In genomic region chr17:40778466-40778865, GRCh38 we compare ENCODE assay signal across 28 cellular contexts. TPM values are rescaled to one million over a fixed set of nuclear protein-coding genes. Genes with fewer than 3 reads are reported as not detected.
"Had no signal": no experiment of that assay in that cellular context is flagged by ENCODE, and none has a peak within 500 bp of the region (broad histone marks: within the 10 kb centered on the region; RNA-seq: fewer than 3 reads in every experiment).

No MANE protein-coding gene starts in this region.

- H2AFZ ChIP-seq: parathyroid adenoma had no signal

- DNase-seq: activated CD4-positive, alpha-beta memory T cell treated with anti-CD3 and anti-CD28 coated beads for 36 hours; activated CD4-positive, alpha-beta T cell treated with anti-CD3 and anti-CD28 coated beads for 4 hours; activated CD4-positive, CD25-positive, alpha-beta regulatory T cell; activated effector memory CD4-positive, alpha-beta T cell treated with Interleukin-2 at 50 U/mL for 16 hours; activated naive CD4-positive, alpha-beta T cell treated with anti-CD3 and anti-CD28 coated beads for 36 hours; activated naive CD8-positive, alpha-beta T cell treated with anti-CD3 and anti-CD28 coated beads, Interleukin-2, amount 10 ng/mL, durations not matched to agents 7 days and 5 days; activated T-cell treated with anti-CD3 and anti-CD28 coated beads, Interleukin-2, amount 50 U/mL, for 72 hours; amygdala; cortex of kidney; endodermal cell; foreskin fibroblast; mesendoderm; mucosa of descending colon; nucleus accumbens; stimulated activated CD4-positive, alpha-beta T cell treated with anti-CD3 and anti-CD28 coated beads, Interleukin-4, amount 100 ng/mL, for 24 hours; stimulated activated naive CD4-positive, alpha-beta T cell treated with Interleukin-2 at 50 U/mL for 16 hours; T1000 had no signal

- H3K79me2 ChIP-seq: parathyroid adenoma had no signal

- ATAC-seq: activated T-cell treated with anti-CD3 and anti-CD28 coated beads, Interleukin-2, amount 50 U/mL, for 72 hours; mucosa of descending colon; right cardiac atrium had no signal

- H3K27ac ChIP-seq: cardiac muscle cell, parathyroid adenoma, thoracic aorta had no signal

- H3K9ac ChIP-seq: parathyroid adenoma had no signal

- H3K4me1 ChIP-seq: parathyroid adenoma had no signal

- H3K4me3 ChIP-seq: cardiac muscle cell, mucosa of descending colon, thoracic aorta had no signal

- H3K9me3 ChIP-seq: mucosa of descending colon, thoracic aorta had no signal

- H3K36me3 ChIP-seq: cardiac muscle cell, thoracic aorta had no signal

RNA-seq across cellular contexts. Expression of gene KRT27, which starts 3.9 kb away (rescaled TPM):
- total RNA-seq: activated CD4-positive, alpha-beta memory T cell treated with anti-CD3 and anti-CD28 coated beads for 36 hours; activated naive CD4-positive, alpha-beta T cell treated with anti-CD3 and anti-CD28 coated beads for 36 hours; activated naive CD8-positive, alpha-beta T cell treated with anti-CD3 and anti-CD28 coated beads, Interleukin-2, amount 10 ng/mL, durations not matched to agents 7 days and 5 days; activated T-cell treated with anti-CD3 and anti-CD28 coated beads, Interleukin-2, amount 50 U/mL, for 72 hours; cardiac muscle cell; endodermal cell; epithelial cell of proximal tubule; fibroblast of lung; liver; mucosa of descending colon; pulmonary artery endothelial cell; thoracic aorta had no signal
- polyA plus RNA-seq: cardiac muscle cell, fibroblast of lung, liver, neural cell had no signal

RNA-seq across cellular contexts. Expression of gene KRT26, which starts 6.5 kb away (rescaled TPM):
- total RNA-seq: activated CD4-positive, alpha-beta memory T cell treated with anti-CD3 and anti-CD28 coated beads for 36 hours; activated naive CD4-positive, alpha-beta T cell treated with anti-CD3 and anti-CD28 coated beads for 36 hours; activated naive CD8-positive, alpha-beta T cell treated with anti-CD3 and anti-CD28 coated beads, Interleukin-2, amount 10 ng/mL, durations not matched to agents 7 days and 5 days; activated T-cell treated with anti-CD3 and anti-CD28 coated beads, Interleukin-2, amount 50 U/mL, for 72 hours; cardiac muscle cell; cerebellum; endodermal cell; epithelial cell of proximal tubule; fibroblast of lung; liver; mucosa of descending colon; pulmonary artery endothelial cell; right cardiac atrium; thoracic aorta; ureter had no signal
- polyA plus RNA-seq: cardiac muscle cell, fibroblast of lung, liver, neural cell, right cardiac atrium had no signal

RNA-seq across cellular contexts. Expression of gene KRT28, which starts 21.3 kb away (rescaled TPM):
- total RNA-seq: activated CD4-positive, alpha-beta memory T cell treated with anti-CD3 and anti-CD28 coated beads for 36 hours; activated naive CD4-positive, alpha-beta T cell treated with anti-CD3 and anti-CD28 coated beads for 36 hours; activated naive CD8-positive, alpha-beta T cell treated with anti-CD3 and anti-CD28 coated beads, Interleukin-2, amount 10 ng/mL, durations not matched to agents 7 days and 5 days; activated T-cell treated with anti-CD3 and anti-CD28 coated beads, Interleukin-2, amount 50 U/mL, for 72 hours; cardiac muscle cell; cerebellum; endodermal cell; epithelial cell of proximal tubule; fibroblast of lung; liver; mucosa of descending colon; pulmonary artery endothelial cell; right cardiac atrium; thoracic aorta; ureter had no signal
- polyA plus RNA-seq: cardiac muscle cell, fibroblast of lung, liver, neural cell, right cardiac atrium had no signal

RNA-seq across cellular contexts. Expression of gene KRT25, which starts 23.3 kb away (rescaled TPM):
- total RNA-seq: activated CD4-positive, alpha-beta memory T cell treated with anti-CD3 and anti-CD28 coated beads for 36 hours; activated naive CD4-positive, alpha-beta T cell treated with anti-CD3 and anti-CD28 coated beads for 36 hours; activated naive CD8-positive, alpha-beta T cell treated with anti-CD3 and anti-CD28 coated beads, Interleukin-2, amount 10 ng/mL, durations not matched to agents 7 days and 5 days; activated T-cell treated with anti-CD3 and anti-CD28 coated beads, Interleukin-2, amount 50 U/mL, for 72 hours; cardiac muscle cell; cerebellum; endodermal cell; fibroblast of lung; liver; mucosa of descending colon; pulmonary artery endothelial cell; right cardiac atrium; thoracic aorta; ureter had no signal
- polyA plus RNA-seq: cardiac muscle cell, fibroblast of lung, liver, right cardiac atrium had no signal
